2 cellular contexts compared by ENCODE assay signal in the genomic region with DNA sequence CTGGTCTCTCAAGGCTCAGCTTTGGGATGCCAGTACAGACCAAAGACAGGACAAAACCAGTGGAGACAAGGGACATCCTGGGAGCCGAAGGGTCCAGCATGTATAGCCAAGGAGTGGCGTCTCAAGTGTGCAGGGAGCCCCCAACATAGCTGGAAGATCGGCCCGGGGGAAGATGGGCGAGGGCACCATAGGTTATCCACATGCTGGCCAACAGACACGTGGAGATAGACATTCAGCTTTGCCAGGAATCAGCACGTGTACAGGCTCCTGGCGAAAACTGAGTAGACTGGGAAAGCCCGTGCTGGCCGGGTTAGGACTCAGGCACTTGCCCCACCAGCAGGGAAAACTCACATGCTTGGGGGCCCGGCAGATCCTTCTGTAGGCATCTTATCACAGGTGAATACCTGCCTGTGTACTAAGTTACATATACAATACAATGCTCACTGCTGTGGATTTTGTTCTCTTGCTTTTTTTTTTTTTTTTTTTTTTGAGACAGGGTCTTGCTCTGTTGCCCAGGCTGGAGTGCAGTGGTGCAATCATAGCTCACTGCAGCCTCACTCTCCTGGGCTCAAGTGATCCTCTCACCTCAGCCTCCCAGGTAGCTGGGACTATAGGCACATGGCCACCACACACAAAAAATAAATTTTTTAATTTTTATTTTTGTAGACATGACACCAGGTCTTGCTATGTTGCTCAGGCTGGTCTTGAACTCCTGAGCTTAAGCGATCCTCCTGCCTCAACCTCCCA.
TF ChIP-seq lines count a peak whose summit lies in the region.

No MANE protein-coding gene starts in this region.

TF ChIP-seq in K562, 482 proteins besides CTCF, POLR2A, EP300 and RAD21:
- TF ChIP-seq MTA1 (IDR thresholded peaks at IDR 0.05; ENCODE audit: borderline replicate concordance) (no peak), ZNF121 (CRISPR knock-in tag; conservative IDR thresholded peaks at IDR 0.05) (peak; percentile 94)

TF ChIP-seq in HepG2, 621 proteins besides CTCF, POLR2A, EP300 and RAD21:
- TF ChIP-seq, protein P1, sequence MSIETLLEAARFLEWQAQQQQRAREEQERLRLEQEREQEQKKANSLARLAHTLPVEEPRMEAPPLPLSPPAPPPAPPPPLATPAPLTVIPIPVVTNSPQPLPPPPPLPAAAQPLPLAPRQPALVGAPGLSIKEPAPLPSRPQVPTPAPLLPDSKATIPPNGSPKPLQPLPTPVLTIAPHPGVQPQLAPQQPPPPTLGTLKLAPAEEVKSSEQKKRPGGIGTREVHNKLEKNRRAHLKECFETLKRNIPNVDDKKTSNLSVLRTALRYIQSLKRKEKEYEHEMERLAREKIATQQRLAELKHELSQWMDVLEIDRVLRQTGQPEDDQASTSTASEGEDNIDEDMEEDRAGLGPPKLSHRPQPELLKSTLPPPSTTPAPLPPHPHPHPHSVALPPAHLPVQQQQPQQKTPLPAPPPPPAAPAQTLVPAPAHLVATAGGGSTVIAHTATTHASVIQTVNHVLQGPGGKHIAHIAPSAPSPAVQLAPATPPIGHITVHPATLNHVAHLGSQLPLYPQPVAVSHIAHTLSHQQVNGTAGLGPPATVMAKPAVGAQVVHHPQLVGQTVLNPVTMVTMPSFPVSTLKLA (IDR thresholded peaks at IDR 0.05) = peak; percentile 50
- TF ChIP-seq, protein P2, sequence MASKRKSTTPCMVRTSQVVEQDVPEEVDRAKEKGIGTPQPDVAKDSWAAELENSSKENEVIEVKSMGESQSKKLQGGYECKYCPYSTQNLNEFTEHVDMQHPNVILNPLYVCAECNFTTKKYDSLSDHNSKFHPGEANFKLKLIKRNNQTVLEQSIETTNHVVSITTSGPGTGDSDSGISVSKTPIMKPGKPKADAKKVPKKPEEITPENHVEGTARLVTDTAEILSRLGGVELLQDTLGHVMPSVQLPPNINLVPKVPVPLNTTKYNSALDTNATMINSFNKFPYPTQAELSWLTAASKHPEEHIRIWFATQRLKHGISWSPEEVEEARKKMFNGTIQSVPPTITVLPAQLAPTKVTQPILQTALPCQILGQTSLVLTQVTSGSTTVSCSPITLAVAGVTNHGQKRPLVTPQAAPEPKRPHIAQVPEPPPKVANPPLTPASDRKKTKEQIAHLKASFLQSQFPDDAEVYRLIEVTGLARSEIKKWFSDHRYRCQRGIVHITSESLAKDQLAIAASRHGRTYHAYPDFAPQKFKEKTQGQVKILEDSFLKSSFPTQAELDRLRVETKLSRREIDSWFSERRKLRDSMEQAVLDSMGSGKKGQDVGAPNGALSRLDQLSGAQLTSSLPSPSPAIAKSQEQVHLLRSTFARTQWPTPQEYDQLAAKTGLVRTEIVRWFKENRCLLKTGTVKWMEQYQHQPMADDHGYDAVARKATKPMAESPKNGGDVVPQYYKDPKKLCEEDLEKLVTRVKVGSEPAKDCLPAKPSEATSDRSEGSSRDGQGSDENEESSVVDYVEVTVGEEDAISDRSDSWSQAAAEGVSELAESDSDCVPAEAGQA (IDR thresholded peaks at IDR 0.05; ENCODE audit: low read depth) = no peak
- TF ChIP-seq, protein P2 (CRISPR knock-in tag; IDR thresholded peaks at IDR 0.05; ENCODE audit: borderline replicate concordance) = no peak
- TF ChIP-seq ZNF121 (CRISPR knock-in tag; IDR thresholded peaks at IDR 0.05) (peak; percentile 81), ZNF264 (CRISPR knock-in tag; IDR thresholded peaks at IDR 0.05) (no peak)
